8 cellular contexts compared by ENCODE assay signal in the genomic region with DNA sequence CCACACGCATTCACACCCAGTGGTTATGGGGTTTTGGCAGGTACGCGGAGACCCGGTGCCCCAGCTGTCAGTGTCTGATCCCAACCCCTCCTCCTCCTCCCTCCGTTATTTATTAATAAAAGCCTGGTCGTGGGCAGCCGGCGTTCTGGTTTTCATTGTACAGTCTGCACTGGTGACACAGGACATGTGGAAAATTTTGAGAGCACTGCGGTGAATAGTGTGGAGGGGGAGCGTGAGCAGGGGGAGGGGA. TPM values are rescaled to one million over a fixed set of nuclear protein-coding genes. Genes with fewer than 3 reads are reported as not detected.
DNase-seq lines count a peak whose midpoint lies in the region; ATAC-seq, FAIRE-seq and TF ChIP-seq lines count a peak whose summit lies in the region.

No MANE protein-coding gene starts in this region.

- no peak overlapping the region for H3K56ac ChIP-seq in H1 (replicated peaks; ENCODE audit: insufficient read length, low read depth, low read length)

- DNase-seq in H1 (ENCODE audit: low read depth in 1 of 2, low spot score in 2 of 2) (no peak), ovary (no peak), midbrain (lab: John Stamatoyannopoulos, UW) (no peak), NCI-H1694 treated with DMSO at 0.1 percent for 48 hours (lab: John Stamatoyannopoulos, UW) (no peak), cerebellar cortex (ENCODE audit: low spot score) (no peak)

- H3K14ac ChIP-seq in H1 (ENCODE audit: insufficient read length): no peak overlapping the region

- H3K4me2 ChIP-seq in H1 (ENCODE audit: insufficient read depth in 1 of 2, low read depth in 2 of 2, low read length in 2 of 2): peak overlapping the region; percentile 76 to 86

- H3K36me3 ChIP-seq in ACC112 (ENCODE audit: insufficient read depth, low read length): no peaks in the 10 kb centered on the region
- H3K36me3 ChIP-seq in KOPT-K1 (ENCODE audit: insufficient read depth, low read length): no peaks in the 10 kb centered on the region
- no peaks in the 10 kb centered on the region for H3K36me3 ChIP-seq in H1 (ENCODE audit: control insufficient read depth in 2 of 4, insufficient read depth in 4 of 4, low read length in 3 of 4)
- H3K36me3 ChIP-seq in ovary: no peaks in the 10 kb centered on the region

- H3K4me3 ChIP-seq in ACC112 (ENCODE audit: low read depth, low read length) (peak overlapping the region; percentile 68), H1 (ENCODE audit: extremely low read depth in 1 of 4, insufficient read depth in 2 of 4, low read depth in 3 of 4, low read length in 4 of 4) (peak overlapping the region; percentile 22 to 58 (median 52); a peak in 7 of 8 replicates), ovary (peak overlapping the region; percentile 23)

- H3K9me3 ChIP-seq in KOPT-K1 (ENCODE audit: insufficient read depth, low read length, poor library complexity, severe bottlenecking) (no peaks in the 10 kb centered on the region), H1 (ENCODE audit: insufficient read depth in 2 of 2, low read depth in 1 of 2, low read length in 1 of 2) (no peaks in the 10 kb centered on the region), ovary (no peaks in the 10 kb centered on the region)

- H3K27me3 ChIP-seq in ACC112 (ENCODE audit: insufficient read depth, low read length): no peaks in the 10 kb centered on the region
- peaks cover 0 to 4% (median 2%) of the 10 kb centered on the region in 4 experiments; a peak in 2 of 7 replicates for H3K27me3 ChIP-seq in H1 (replicated peaks in 1 of 4; ENCODE audit: control insufficient read depth in 3 of 4, extremely low read depth in 1 of 4, insufficient read depth in 3 of 4, low read length in 3 of 4)
- H3K27me3 ChIP-seq in ovary: no peaks in the 10 kb centered on the region

- H4K91ac ChIP-seq in H1 (replicated peaks; ENCODE audit: insufficient read length, low read length): peak overlapping the region; percentile 40

- TF ChIP-seq POLR2A in H1 (IDR thresholded peaks at IDR 0.05; ENCODE audit: control extremely low read depth in 1 of 2, low read depth in 2 of 2, low read length in 2 of 2) (no peak), ovary (IDR thresholded peaks at IDR 0.05) (peak; percentile 16)

- no peak overlapping the region for H2AK5ac ChIP-seq in H1 (ENCODE audit: low read depth, low read length)

- peak; percentile 29 for ATAC-seq in GM21360 (IDR thresholded peaks at IDR 0.05; ENCODE audit: unreplicated experiment)

- H3K18ac ChIP-seq in H1 (ENCODE audit: extremely low read depth, low read length): no peak overlapping the region; the same call in 1 of the 2 replicates

- no peak overlapping the region for H4K8ac ChIP-seq in H1 (ENCODE audit: extremely low read depth, insufficient read depth, low read length)

- H2BK15ac ChIP-seq in H1 (ENCODE audit: low read length): no peak overlapping the region

- H3K4me1 ChIP-seq in ACC112 (ENCODE audit: control insufficient read depth, insufficient read depth, low read length, unreplicated experiment) (peaks cover 63% of the 10 kb centered on the region), H1 (replicated peaks in 1 of 4; ENCODE audit: control insufficient read depth in 3 of 4, insufficient read depth in 4 of 4, low read length in 3 of 4) (peaks cover 33 to 64% (median 40%) of the 10 kb centered on the region in 4 experiments; a peak in 6 of 7 replicates), ovary (ENCODE audit: insufficient read depth) (peaks cover 35% of the 10 kb centered on the region)

- 2% methylated on average over 10 of the region's 10 CpGs; no CpG with 5 or more reads in 1 of the 2 experiments for WGBS in H1 (ENCODE audit: extremely low coverage in 1 of 2, insufficient coverage in 1 of 2, insufficient read length in 1 of 2, insufficient replicate concordance in 2 of 2, low coverage in 1 of 2, low lambda C conversion rate in 2 of 2, missing lambda C conversion rate in 1 of 2), 2 experiments
- 0% methylated on average over 10 of the region's 10 CpGs for WGBS in ovary, 3 donors

- H2BK5ac ChIP-seq in H1 (ENCODE audit: low read depth, low read length): no peak overlapping the region

- H3K4ac ChIP-seq in H1 (replicated peaks; ENCODE audit: insufficient read length, low read depth, low read length): no peak overlapping the region

- no peak overlapping the region; the same call in 1 of the 2 replicates for H2BK20ac ChIP-seq in H1 (ENCODE audit: low read length)

- H4K5ac ChIP-seq in H1 (ENCODE audit: insufficient read length, low read depth, low read length): no peak overlapping the region

- H3K27ac ChIP-seq in ACC112 (ENCODE audit: low read depth, low read length) (peak overlapping the region; percentile 98), KOPT-K1 (ENCODE audit: low read depth, low read length, poor library complexity, severe bottlenecking) (peak overlapping the region; percentile 93), H1 (ENCODE audit: low read depth, low read length) (no peak overlapping the region), ovary (peak overlapping the region; percentile 60 to 94)

- H3K79me1 ChIP-seq in H1 (ENCODE audit: low read depth, low read length): 0 out of 2 replicates have a peak, but pooled peaks cover 2% of the 10 kb centered on the region

- H3K9ac ChIP-seq in H1 (replicated peaks in 1 of 4; ENCODE audit: extremely low read depth in 1 of 4, low read depth in 3 of 4, low read length in 3 of 4): no peak overlapping the region

- no peak for TF ChIP-seq CTCF in H1 (IDR thresholded peaks at IDR 0.05; ENCODE audit: control extremely low read depth in 1 of 3, insufficient read depth in 1 of 3, low read depth in 1 of 3, low read length in 3 of 3)
- TF ChIP-seq CTCF in ovary (IDR thresholded peaks at IDR 0.05): no peak

- FAIRE-seq in H1 (lab: Jason Lieb, UNC): no peak

- intact Hi-C loops in ovary (cut with DNase I): loop anchor here in 2 of 4 donors (2.0 to 5.0 kb wide), 3 partner anchors 13 to 123 kb away; no protein-coding TSS in a partner anchor

- H3K23me2 ChIP-seq in H1 (ENCODE audit: low read depth, low read length): peaks cover 6% of the 10 kb centered on the region; the same call in 1 of the 2 replicates

- TF ChIP-seq RAD21 in H1 (IDR thresholded peaks at IDR 0.05 in 1 of 2, conservative IDR thresholded peaks at IDR 0.05 in 1 of 2; ENCODE audit: low read depth in 2 of 2, low read length in 2 of 2): no peak

- no peaks in the 10 kb centered on the region for H4K20me1 ChIP-seq in H1 (replicated peaks in 1 of 2; ENCODE audit: control insufficient read depth in 1 of 2, insufficient read depth in 2 of 2, low read length in 2 of 2)

- POLR2A ChIA-PET in H1 (lab: Charles Lee; ENCODE audit: partially characterized antibody): interaction anchor here (0.8 to 7.7 kb wide), 11 partner anchors 8 to 154 kb away, joined by 3 to 92 read pairs (median 3); partner anchors contain the start of gene IRF2BPL

- peak overlapping the region; percentile 77; the same call in 1 of the 2 replicates for H2BK12ac ChIP-seq in H1 (ENCODE audit: low read depth, low read length)

- H3K79me2 ChIP-seq in ACC112 (ENCODE audit: control insufficient read depth, insufficient read depth, low read length, unreplicated experiment): no peaks in the 10 kb centered on the region
- H3K79me2 ChIP-seq in H1 (ENCODE audit: control insufficient read depth in 1 of 2, insufficient read depth in 2 of 2, low read length in 2 of 2): no peaks in the 10 kb centered on the region

- CTCF ChIA-PET in H1 (lab: Charles Lee; ENCODE audit: partially characterized antibody): interaction anchor here (0.8 to 15.7 kb wide), 8 partner anchors 11 to 164 kb away, joined by 3 to 241 read pairs (median 4); no protein-coding TSS in a partner anchor

- H3K23ac ChIP-seq in H1 (ENCODE audit: insufficient read length): no peak overlapping the region

- H2AFZ ChIP-seq in ACC112 (ENCODE audit: low read length, unreplicated experiment) (peak overlapping the region; percentile 21), H1 (ENCODE audit: low read length) (no peak overlapping the region)

- no peak for TF ChIP-seq EP300 in H1 (IDR thresholded peaks at IDR 0.05; ENCODE audit: borderline replicate concordance in 1 of 2, low read depth in 2 of 2, low read length in 2 of 2)
- no peak for TF ChIP-seq EP300 in ovary (IDR thresholded peaks at IDR 0.05)

- no peak overlapping the region for H2BK120ac ChIP-seq in H1 (replicated peaks; ENCODE audit: low read depth, low read length)

TF ChIP-seq in H1, 55 proteins besides CTCF, POLR2A, EP300 and RAD21 (continues in another document):
- TF ChIP-seq SP1 (IDR thresholded peaks at IDR 0.05; ENCODE audit: low read depth, low read length): no peak
- no peak for TF ChIP-seq TEAD4 (IDR thresholded peaks at IDR 0.05; ENCODE audit: low read depth, low read length)
- TF ChIP-seq, protein P1, sequence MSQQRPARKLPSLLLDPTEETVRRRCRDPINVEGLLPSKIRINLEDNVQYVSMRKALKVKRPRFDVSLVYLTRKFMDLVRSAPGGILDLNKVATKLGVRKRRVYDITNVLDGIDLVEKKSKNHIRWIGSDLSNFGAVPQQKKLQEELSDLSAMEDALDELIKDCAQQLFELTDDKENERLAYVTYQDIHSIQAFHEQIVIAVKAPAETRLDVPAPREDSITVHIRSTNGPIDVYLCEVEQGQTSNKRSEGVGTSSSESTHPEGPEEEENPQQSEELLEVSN (IDR thresholded peaks at IDR 0.05): no peak
- no peak for TF ChIP-seq SIRT6 (IDR thresholded peaks at IDR 0.05; ENCODE audit: low read length)

RNA-seq across cellular contexts. Expression of gene IRF2BPL, which starts 11.5 kb away (rescaled TPM):
- 57.0 and 59.6 TPM in 2 replicates for total RNA-seq in H1 (2021; fragmentation: NEBNext Ultra II Directional; extraction: Animal tissue kit (Norgen Biotek cat#: 25700))
- 18.8 and 32.1 TPM in 2 replicates for polyA plus RNA-seq in H1 (2011; rRNA removed)
- polyA plus RNA-seq in H1 (2011; cell fraction: cytosol; rRNA removed): 22.0 TPM
- 27.5 TPM for polyA plus RNA-seq in H1 (2011; cell fraction: nucleus; rRNA removed)
- polyA plus RNA-seq in H1 (2012, experiment 1 of 2): 36.5 to 43.3 TPM (median 39.3 TPM) in 4 replicates
- 26.8 TPM for polyA plus RNA-seq in H1 (2012, experiment 2 of 2)
- polyA plus RNA-seq in H1 (2013, experiment 1 of 2): 21.9 TPM
- polyA plus RNA-seq in H1 (2013, experiment 2 of 2): 22.6 TPM
- 7.7 and 12.6 TPM in 2 replicates for polyA minus RNA-seq in H1 (2011; rRNA and poly(A)+ RNA removed)
- polyA minus RNA-seq in H1 (2011; cell fraction: cytosol; rRNA and poly(A)+ RNA removed): 47.4 TPM
- polyA minus RNA-seq in H1 (2011; cell fraction: nucleus; rRNA and poly(A)+ RNA removed): 25.9 TPM
- 100 to 1,000 TPM in 2 of 7 donors, 10 to 100 TPM in 5; 52.2 to 126 (median 78.4) TPM for total RNA-seq in ovary
- 10 to 100 TPM; 14.1 to 35.0 TPM for polyA plus RNA-seq in ovary

RNA-seq across cellular contexts. Expression of gene CIPC, which starts 58.1 kb away (rescaled TPM):
- 31.7 and 32.7 TPM in 2 replicates for total RNA-seq in H1 (2021; fragmentation: NEBNext Ultra II Directional; extraction: Animal tissue kit (Norgen Biotek cat#: 25700))
- polyA plus RNA-seq in H1 (2011; rRNA removed) (13.3 and 13.9 TPM in 2 replicates), ovary (10 to 100 TPM in 1 of 2 donors, 1 to 10 TPM in 1; 7.0 to 10.4 TPM)
- polyA plus RNA-seq in H1 (2011; cell fraction: cytosol; rRNA removed): 19.8 TPM
- 14.3 TPM for polyA plus RNA-seq in H1 (2011; cell fraction: nucleus; rRNA removed)
- 12.0 to 17.1 TPM (median 16.7 TPM) in 4 replicates for polyA plus RNA-seq in H1 (2012, experiment 1 of 2)
- polyA plus RNA-seq in H1 (2012, experiment 2 of 2): 2.0 TPM
- polyA plus RNA-seq in H1 (2013, experiment 1 of 2): 15.9 TPM
- polyA plus RNA-seq in H1 (2013, experiment 2 of 2): 15.4 TPM
- 41.1 and 42.1 TPM in 2 replicates for polyA minus RNA-seq in H1 (2011; rRNA and poly(A)+ RNA removed)
- 17.5 TPM for polyA minus RNA-seq in H1 (2011; cell fraction: cytosol; rRNA and poly(A)+ RNA removed)
- 15.8 TPM for polyA minus RNA-seq in H1 (2011; cell fraction: nucleus; rRNA and poly(A)+ RNA removed)
- total RNA-seq in ovary: 10 to 100 TPM; 13.7 to 32.4 (median 22.2) TPM
